Comparison of ENCODE assay signal across 9 cellular contexts in genomic region chr5:17228833-17229291, GRCh38. TPM values are rescaled to one million over a fixed set of nuclear protein-coding genes. Genes with fewer than 3 reads are reported as not detected.
A peak's percentile ranks its signal among the peaks of the same experiment; 100 is the strongest.
DNase-seq lines count a peak whose midpoint lies in the region; ATAC-seq and TF ChIP-seq lines count a peak whose summit lies in the region.
"Had no signal": no experiment of that assay in that cellular context is flagged by ENCODE, and none has a peak within 500 bp of the region (broad histone marks: within the 10 kb centered on the region; RNA-seq: fewer than 3 reads in every experiment).

No MANE protein-coding gene starts in this region.

- peak overlapping the region; percentile 16; the same call in 1 of the 2 replicates for H3K4me2 ChIP-seq in DOHH2 (ENCODE audit: low read length)
- no peak overlapping the region for H3K4me2 ChIP-seq in fibroblast of lung (ENCODE audit: extremely low read depth, insufficient read depth, low read length)

- no peaks in the 10 kb centered on the region for H3K27me3 ChIP-seq in DOHH2 (ENCODE audit: control insufficient read depth, low read length)
- no peaks in the 10 kb centered on the region for H3K27me3 ChIP-seq in fibroblast of lung (ENCODE audit: control insufficient read depth, insufficient read depth, low read length)

- H3K27ac ChIP-seq in DOHH2 (ENCODE audit: low read depth, low read length) (no peak overlapping the region), fibroblast of lung (ENCODE audit: insufficient read depth, low read length) (no peak overlapping the region)

- H3K9me2 ChIP-seq in DOHH2 (replicated peaks; ENCODE audit: control insufficient read depth, low read length): no peaks in the 10 kb centered on the region

- no peaks in the 10 kb centered on the region for H3F3A ChIP-seq in DOHH2 (ENCODE audit: control insufficient read depth, insufficient read depth)

- DNase-seq in fibroblast of lung (ENCODE audit: low read depth in 2 of 2) (peak; percentile 64 to 83), head of caudate nucleus (no peak), NCI-H1436 (lab: John Stamatoyannopoulos, UW) (no peak)
- no peak for DNase-seq in stimulated activated naive CD4-positive, alpha-beta T cell treated with Interleukin-2 at 50 U/mL for 16 hours (lab: John Stamatoyannopoulos, UW)

- H4K20me1 ChIP-seq in DOHH2 (ENCODE audit: control insufficient read depth, insufficient read depth, low read depth, low read length): no peaks in the 10 kb centered on the region
- H4K20me1 ChIP-seq in fibroblast of lung (ENCODE audit: control insufficient read depth, extremely low read depth, insufficient read depth, low read length): no peaks in the 10 kb centered on the region

- H3K79me2 ChIP-seq in DOHH2 (ENCODE audit: control insufficient read depth, low read length) (peaks cover 82% of the 10 kb centered on the region), fibroblast of lung (ENCODE audit: control insufficient read depth, insufficient read depth, low read length) (peaks cover 94% of the 10 kb centered on the region)

- H3K9me3 ChIP-seq in DOHH2 (ENCODE audit: control insufficient read depth, insufficient read depth, low read length) (no peaks in the 10 kb centered on the region), fibroblast of lung (ENCODE audit: control insufficient read depth, insufficient read depth, low read depth, low read length) (no peaks in the 10 kb centered on the region)

- no peak overlapping the region for H3K4me3 ChIP-seq in DOHH2 (ENCODE audit: low read length)
- no peak overlapping the region for H3K4me3 ChIP-seq in fibroblast of lung (replicated peaks in 1 of 4; ENCODE audit: control extremely low read depth in 1 of 4, insufficient read depth in 1 of 4, low read depth in 3 of 4, low read length in 4 of 4)
- H3K4me3 ChIP-seq: skin epidermis had no signal

- ATAC-seq in GM21423 (IDR thresholded peaks at IDR 0.05; ENCODE audit: unreplicated experiment) (peak; percentile 57), HG03521 (IDR thresholded peaks at IDR 0.05; ENCODE audit: unreplicated experiment) (peak; percentile 41)
- ATAC-seq in activated CD4-positive, CD25-positive, alpha-beta regulatory T cell treated with anti-CD3 and anti-CD28 coated beads, Interleukin-2, amount 50 U/mL, for 24 hours: no peak

- H3K9ac ChIP-seq in fibroblast of lung (ENCODE audit: insufficient read depth, low read length): no peak overlapping the region

- H3K36me3 ChIP-seq in DOHH2 (ENCODE audit: control insufficient read depth, low read length) (peaks cover 21% of the 10 kb centered on the region), fibroblast of lung (ENCODE audit: control insufficient read depth, insufficient read depth, low read length) (peaks cover 13% of the 10 kb centered on the region)

- intact Hi-C loops in head of caudate nucleus (cut with DNase I): no loop called here

- peaks cover 42% of the 10 kb centered on the region for H3K4me1 ChIP-seq in DOHH2 (ENCODE audit: control insufficient read depth, low read length)
- H3K4me1 ChIP-seq in fibroblast of lung (ENCODE audit: control insufficient read depth, extremely low read depth, insufficient read depth, low read length): peaks cover 7% of the 10 kb centered on the region

- TF ChIP-seq CTCF in DOHH2 (IDR thresholded peaks at IDR 0.05; ENCODE audit: low read depth, low read length, poor library complexity, severe bottlenecking) (no peak), fibroblast of lung (conservative IDR thresholded peaks at IDR 0.05 in 1 of 2, IDR thresholded peaks at IDR 0.05 in 1 of 2; ENCODE audit: low read depth in 1 of 2, low read length in 2 of 2) (no peak)

- no peak overlapping the region for H2AFZ ChIP-seq in fibroblast of lung (ENCODE audit: low read length)

RNA-seq across cellular contexts. Expression of gene BASP1, which starts 11.4 kb away (rescaled TPM):
- 125 and 186 TPM in 2 replicates for total RNA-seq in fibroblast of lung
- polyA plus RNA-seq in fibroblast of lung: 248 and 265 TPM in 2 replicates
- 186 and 224 TPM in 2 replicates for polyA plus RNA-seq in fibroblast of lung (2012)
- 10.7 and 18.5 TPM in 2 replicates for polyA minus RNA-seq in fibroblast of lung (ENCODE audit: low replicate concordance)

Comparison
In these comparisons a context has a peak if more than half of its experiments do, and no peak if none do; other contexts are left out.
1. ATAC-seq: peak in GM21423 (single experiment) and HG03521 (single experiment); none in activated CD4-positive, CD25-positive, alpha-beta regulatory T cell treated with anti-CD3 and anti-CD28 coated beads, Interleukin-2, amount 50 U/mL, for 24 hours (0 of 2).
2. DNase-seq: peak in fibroblast of lung (2 of 2); none in head of caudate nucleus (0 of 42), stimulated activated naive CD4-positive, alpha-beta T cell treated with Interleukin-2 at 50 U/mL for 16 hours (single experiment) and NCI-H1436 (single experiment).